In genomic region chr13:55777612-55778011, GRCh38 we compare ENCODE assay signal across 41 cellular contexts.
"Had no signal": no experiment of that assay in that cellular context is flagged by ENCODE, and none has a peak within 500 bp of the region (broad histone marks: within the 10 kb centered on the region; RNA-seq: fewer than 3 reads in every experiment).

No MANE protein-coding gene starts in this region.

- DNase-seq: activated effector memory CD4-positive, alpha-beta T cell treated with anti-CD3 and anti-CD28 coated beads, Interleukin-2, amount 50 U/mL, for 16 hours; activated effector memory CD4-positive, alpha-beta T cell treated with Interleukin-2 at 50 U/mL for 16 hours; activated gamma-delta T cell; activated gamma-delta T cell treated with Interleukin-2 at 50 U/mL for 16 hours; activated naive CD4-positive, alpha-beta T cell; activated naive CD4-positive, alpha-beta T cell treated with anti-CD3 and anti-CD28 coated beads for 36 hours; activated naive CD4-positive, alpha-beta T cell treated with anti-CD3 and anti-CD28 coated beads, Interleukin-2, amount 10 ng/mL, durations not matched to agents 7 days and 5 days; activated naive CD4-positive, alpha-beta T cell treated with anti-CD3 and anti-CD28 coated beads, Interleukin-2, amount 50 U/mL, for 16 hours; activated naive CD4-positive, alpha-beta T cell treated with Interleukin-2 at 50 U/mL for 16 hours; activated naive CD8-positive, alpha-beta T cell treated with anti-CD3 and anti-CD28 coated beads for 36 hours; activated naive CD8-positive, alpha-beta T cell treated with anti-CD3 and anti-CD28 coated beads, Interleukin-2, amount 10 ng/mL, durations not matched to agents 7 days and 5 days; activated naive CD8-positive, alpha-beta T cell treated with anti-CD3 and anti-CD28 coated beads, Interleukin-2, amount 50 U/mL, for 24 hours; activated T-cell treated with anti-CD3 and anti-CD28 coated beads for 4 hours; activated T-cell treated with anti-CD3 and anti-CD28 coated beads, Interleukin-2, amount 50 U/mL, for 1 hour; activated T-cell treated with anti-CD3 and anti-CD28 coated beads, Interleukin-2, amount 50 U/mL, for 24 hours; activated T-cell treated with anti-CD3 and anti-CD28 coated beads, Interleukin-2, amount 50 U/mL, for 4 hours; activated T-cell treated with anti-CD3 and anti-CD28 coated beads, Interleukin-2, amount 50 U/mL, for 48 hours; activated T-cell treated with anti-CD3 and anti-CD28 coated beads, Interleukin-2, amount 50 U/mL, for 72 hours; adrenal gland; amniotic stem cell; amygdala; anterior cingulate cortex; aorta; body of pancreas; brain microvascular endothelial cell; caudate nucleus; central memory CD4-positive, alpha-beta T cell; cerebellar nuclear complex had no signal

- H3K36me3 Mint-ChIP-seq: activated naive CD4-positive, alpha-beta T cell treated with anti-CD3 and anti-CD28 coated beads, Interleukin-2, amount 10 ng/mL, durations not matched to agents 7 days and 5 days; activated naive CD4-positive, alpha-beta T cell treated with anti-CD3 and anti-CD28 coated beads, Interleukin-2, amount 50 U/mL, for 24 hours; activated naive CD4-positive, alpha-beta T cell treated with anti-CD3 and anti-CD28 coated beads, Interleukin-2, amount 50 U/mL, for 72 hours; activated naive CD8-positive, alpha-beta T cell; activated naive CD8-positive, alpha-beta T cell treated with anti-CD3 and anti-CD28 coated beads for 36 hours; activated naive CD8-positive, alpha-beta T cell treated with anti-CD3 and anti-CD28 coated beads, Interleukin-2, amount 10 ng/mL, durations not matched to agents 7 days and 5 days; brain had no signal

- H3K27me3 ChIP-seq: adrenal gland, ascending aorta, body of pancreas, brain microvascular endothelial cell, breast epithelium, cardiac muscle cell had no signal

- H3K27me3 Mint-ChIP-seq: activated naive CD4-positive, alpha-beta T cell treated with anti-CD3 and anti-CD28 coated beads, Interleukin-2, amount 10 ng/mL, durations not matched to agents 7 days and 5 days; activated naive CD4-positive, alpha-beta T cell treated with anti-CD3 and anti-CD28 coated beads, Interleukin-2, amount 50 U/mL, for 24 hours; activated naive CD8-positive, alpha-beta T cell; activated naive CD8-positive, alpha-beta T cell treated with anti-CD3 and anti-CD28 coated beads for 36 hours; activated naive CD8-positive, alpha-beta T cell treated with anti-CD3 and anti-CD28 coated beads, Interleukin-2, amount 10 ng/mL, durations not matched to agents 7 days and 5 days; activated naive CD8-positive, alpha-beta T cell treated with anti-CD3 and anti-CD28 coated beads, Interleukin-2, amount 50 U/mL, for 24 hours; activated T-cell treated with anti-CD3 and anti-CD28 coated beads, Interleukin-2, amount 50 U/mL, for 24 hours; activated T-helper 17 cell treated with anti-CD3 and anti-CD28 coated beads, Interleukin-2, amount 50 U/mL, for 72 hours; brain; central memory CD8-positive, alpha-beta T cell had no signal

- H3K4me3 ChIP-seq: adrenal gland, ascending aorta, body of pancreas, breast epithelium, cardiac muscle cell had no signal

- H3K4me1 Mint-ChIP-seq: activated naive CD4-positive, alpha-beta T cell treated with anti-CD3 and anti-CD28 coated beads, Interleukin-2, amount 10 ng/mL, durations not matched to agents 7 days and 5 days; activated naive CD4-positive, alpha-beta T cell treated with anti-CD3 and anti-CD28 coated beads, Interleukin-2, amount 50 U/mL, for 24 hours; activated naive CD8-positive, alpha-beta T cell treated with anti-CD3 and anti-CD28 coated beads for 36 hours; activated naive CD8-positive, alpha-beta T cell treated with anti-CD3 and anti-CD28 coated beads, Interleukin-2, amount 10 ng/mL, durations not matched to agents 7 days and 5 days; activated naive CD8-positive, alpha-beta T cell treated with anti-CD3 and anti-CD28 coated beads, Interleukin-2, amount 50 U/mL, for 24 hours; activated T-helper 17 cell treated with anti-CD3 and anti-CD28 coated beads, Interleukin-2, amount 50 U/mL, for 72 hours; brain; central memory CD8-positive, alpha-beta T cell had no signal

- FAIRE-seq: astrocyte, bronchial epithelial cell had no signal

- H3K27ac Mint-ChIP-seq: activated naive CD4-positive, alpha-beta T cell treated with anti-CD3 and anti-CD28 coated beads for 36 hours; activated naive CD4-positive, alpha-beta T cell treated with anti-CD3 and anti-CD28 coated beads, Interleukin-2, amount 10 ng/mL, durations not matched to agents 7 days and 5 days; activated naive CD4-positive, alpha-beta T cell treated with anti-CD3 and anti-CD28 coated beads, Interleukin-2, amount 50 U/mL, for 24 hours; activated naive CD4-positive, alpha-beta T cell treated with anti-CD3 and anti-CD28 coated beads, Interleukin-2, amount 50 U/mL, for 72 hours; activated naive CD8-positive, alpha-beta T cell; activated naive CD8-positive, alpha-beta T cell treated with anti-CD3 and anti-CD28 coated beads for 36 hours; activated naive CD8-positive, alpha-beta T cell treated with anti-CD3 and anti-CD28 coated beads, Interleukin-2, amount 10 ng/mL, durations not matched to agents 7 days and 5 days; activated naive CD8-positive, alpha-beta T cell treated with anti-CD3 and anti-CD28 coated beads, Interleukin-2, amount 50 U/mL, for 24 hours; activated T-cell treated with anti-CD3 and anti-CD28 coated beads, Interleukin-2, amount 50 U/mL, for 24 hours; activated T-cell treated with anti-CD3 and anti-CD28 coated beads, Interleukin-2, amount 50 U/mL, for 72 hours; activated T-helper 1 cell treated with anti-CD3 and anti-CD28 coated beads, Interleukin-12 subunit alpha, Interleukin-12 subunit beta, Interleukin-2, Interleukin-4 antibody, amounts not matched to agents 30 ng/mL and 10 ng/mL and 1 ng/mL, durations not matched to agents 14 hours and 24 hours and 36 hours; activated T-helper 17 cell treated with anti-CD3 and anti-CD28 coated beads, Interleukin-2, amount 50 U/mL, for 72 hours; activated T-helper 2 cell treated with anti-CD3 and anti-CD28 coated beads, Interferon-gamma antibody, Interleukin-2, Interleukin-4, amounts not matched to agents 10 μg/mL and 5 μg/mL and 100 μg/mL, durations not matched to agents 14 hours and 24 hours and 36 hours; brain had no signal

- H3K4me1 ChIP-seq: adrenal gland, ascending aorta, body of pancreas, breast epithelium had no signal

- H3K9me3 Mint-ChIP-seq: activated naive CD4-positive, alpha-beta T cell treated with anti-CD3 and anti-CD28 coated beads, Interleukin-2, amount 50 U/mL, for 24 hours had no signal

- H3K4me3 Mint-ChIP-seq: activated naive CD4-positive, alpha-beta T cell treated with anti-CD3 and anti-CD28 coated beads for 36 hours; activated naive CD4-positive, alpha-beta T cell treated with anti-CD3 and anti-CD28 coated beads, Interleukin-2, amount 10 ng/mL, durations not matched to agents 7 days and 5 days; activated naive CD4-positive, alpha-beta T cell treated with anti-CD3 and anti-CD28 coated beads, Interleukin-2, amount 50 U/mL, for 24 hours; activated naive CD8-positive, alpha-beta T cell; activated naive CD8-positive, alpha-beta T cell treated with anti-CD3 and anti-CD28 coated beads for 36 hours; activated naive CD8-positive, alpha-beta T cell treated with anti-CD3 and anti-CD28 coated beads, Interleukin-2, amount 10 ng/mL, durations not matched to agents 7 days and 5 days; activated naive CD8-positive, alpha-beta T cell treated with anti-CD3 and anti-CD28 coated beads, Interleukin-2, amount 50 U/mL, for 24 hours; activated T-cell treated with anti-CD3 and anti-CD28 coated beads, Interleukin-2, amount 50 U/mL, for 24 hours; activated T-cell treated with anti-CD3 and anti-CD28 coated beads, Interleukin-2, amount 50 U/mL, for 4 hours; activated T-cell treated with anti-CD3 and anti-CD28 coated beads, Interleukin-2, amount 50 U/mL, for 72 hours; activated T-helper 1 cell treated with anti-CD3 and anti-CD28 coated beads, Interleukin-12 subunit alpha, Interleukin-12 subunit beta, Interleukin-2, Interleukin-4 antibody, amounts not matched to agents 30 ng/mL and 10 ng/mL and 1 ng/mL, durations not matched to agents 14 hours and 24 hours and 36 hours; activated T-helper 17 cell treated with anti-CD3 and anti-CD28 coated beads, Interleukin-2, amount 50 U/mL, for 72 hours; brain; central memory CD8-positive, alpha-beta T cell had no signal

- H3K27ac ChIP-seq: adrenal gland, ascending aorta, body of pancreas, brain microvascular endothelial cell, breast epithelium, cardiac muscle cell had no signal

- H3K9me3 ChIP-seq: adrenal gland, ascending aorta, body of pancreas, breast epithelium had no signal

- H3K36me3 ChIP-seq: adrenal gland, ascending aorta, brain microvascular endothelial cell, breast epithelium, cardiac muscle cell had no signal

- ATAC-seq: activated naive CD4-positive, alpha-beta T cell treated with anti-CD3 and anti-CD28 coated beads, Interleukin-2, amount 50 U/mL, for 72 hours; activated naive CD8-positive, alpha-beta T cell treated with anti-CD3 and anti-CD28 coated beads, Interleukin-2, amount 50 U/mL, for 24 hours; activated T-cell treated with anti-CD3 and anti-CD28 coated beads, Interleukin-2, amount 50 U/mL, for 4 hours; activated T-cell treated with anti-CD3 and anti-CD28 coated beads, Interleukin-2, amount 50 U/mL, for 72 hours; activated T-helper 17 cell treated with anti-CD3 and anti-CD28 coated beads, Interleukin-2, amount 50 U/mL, for 72 hours; body of pancreas had no signal
